In the genomic region with DNA sequence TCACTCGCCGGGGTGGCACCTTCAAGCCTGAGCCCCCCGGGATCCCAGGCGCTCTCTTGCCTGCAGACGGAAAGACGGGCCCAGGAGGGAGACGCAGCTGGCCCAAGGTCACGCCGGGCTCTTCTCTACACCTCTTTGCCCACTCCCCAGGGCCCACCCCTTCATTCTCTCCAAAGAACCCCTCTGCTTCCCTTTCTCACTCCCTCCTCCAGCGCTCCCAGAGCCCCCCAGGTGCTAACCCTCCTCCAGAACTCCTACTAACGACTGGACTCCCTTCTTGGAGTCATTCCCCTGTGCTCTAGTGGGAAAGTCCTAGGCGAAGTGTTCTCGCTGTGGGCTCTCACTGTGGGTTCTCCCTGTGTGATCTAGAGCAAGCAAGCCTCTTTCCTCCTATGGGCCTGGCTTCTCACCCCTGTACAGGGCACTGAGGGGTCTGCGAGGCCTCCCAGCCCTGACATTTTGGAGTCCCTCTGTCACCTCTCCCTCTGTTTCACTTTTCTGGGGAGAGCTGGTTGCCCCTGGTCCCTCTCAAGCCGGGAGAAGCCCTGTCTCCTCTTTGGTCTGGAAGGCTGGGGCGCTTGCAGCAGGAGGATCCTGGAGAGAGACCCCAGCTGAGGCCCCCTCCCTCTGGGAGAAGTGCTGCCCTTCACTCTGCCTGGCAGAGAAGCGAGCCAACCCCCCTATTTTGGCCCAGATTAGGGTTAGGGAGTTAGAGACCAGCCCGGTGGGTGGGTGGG, we compare ENCODE assay signal across 8 cellular contexts. TPM values are rescaled to one million over a fixed set of nuclear protein-coding genes. Genes with fewer than 3 reads are reported as not detected.
A peak's percentile ranks its signal among the peaks of the same experiment; 100 is the strongest.
DNase-seq lines count a peak whose midpoint lies in the region; ATAC-seq lines count a peak whose summit lies in the region.

No MANE protein-coding gene starts in this region.

- H3K9me3 ChIP-seq in iPS-18a (ENCODE audit: control insufficient read depth, low read depth, low read length) (no peaks in the 10 kb centered on the region), subcutaneous abdominal adipose tissue (ENCODE audit: control insufficient read depth in 5 of 5, low read length in 5 of 5) (no peaks in the 10 kb centered on the region)

- H3K27me3 Mint-ChIP-seq in activated naive CD4-positive, alpha-beta T cell treated with anti-CD3 and anti-CD28 coated beads, Interleukin-2, amount 50 U/mL, for 24 hours: peaks cover 3% of the 10 kb centered on the region
- peaks cover 51% of the 10 kb centered on the region for H3K27me3 Mint-ChIP-seq in activated T-helper 1 cell treated with anti-CD3 and anti-CD28 coated beads, Interleukin-12 subunit alpha, Interleukin-12 subunit beta, Interleukin-2, Interleukin-4 antibody, amounts not matched to agents 30 ng/mL and 10 ng/mL and 1 ng/mL, durations not matched to agents 14 hours and 24 hours and 36 hours (ENCODE audit: insufficient read depth)

- H3K36me3 Mint-ChIP-seq in activated naive CD4-positive, alpha-beta T cell treated with anti-CD3 and anti-CD28 coated beads, Interleukin-2, amount 50 U/mL, for 24 hours: no peaks in the 10 kb centered on the region
- H3K36me3 Mint-ChIP-seq in activated T-helper 1 cell treated with anti-CD3 and anti-CD28 coated beads, Interleukin-12 subunit alpha, Interleukin-12 subunit beta, Interleukin-2, Interleukin-4 antibody, amounts not matched to agents 30 ng/mL and 10 ng/mL and 1 ng/mL, durations not matched to agents 14 hours and 24 hours and 36 hours (ENCODE audit: low read depth): peaks cover 2% of the 10 kb centered on the region

- H3K4me3 Mint-ChIP-seq in activated naive CD4-positive, alpha-beta T cell treated with anti-CD3 and anti-CD28 coated beads, Interleukin-2, amount 50 U/mL, for 24 hours: peak overlapping the region; percentile 96
- peak overlapping the region; percentile 92 for H3K4me3 Mint-ChIP-seq in activated T-helper 1 cell treated with anti-CD3 and anti-CD28 coated beads, Interleukin-12 subunit alpha, Interleukin-12 subunit beta, Interleukin-2, Interleukin-4 antibody, amounts not matched to agents 30 ng/mL and 10 ng/mL and 1 ng/mL, durations not matched to agents 14 hours and 24 hours and 36 hours

- H3K4me1 Mint-ChIP-seq in activated naive CD4-positive, alpha-beta T cell treated with anti-CD3 and anti-CD28 coated beads, Interleukin-2, amount 50 U/mL, for 24 hours: peaks cover 26% of the 10 kb centered on the region
- H3K4me1 Mint-ChIP-seq in activated T-helper 1 cell treated with anti-CD3 and anti-CD28 coated beads, Interleukin-12 subunit alpha, Interleukin-12 subunit beta, Interleukin-2, Interleukin-4 antibody, amounts not matched to agents 30 ng/mL and 10 ng/mL and 1 ng/mL, durations not matched to agents 14 hours and 24 hours and 36 hours (ENCODE audit: low read depth): peaks cover 13% of the 10 kb centered on the region

- no peak for ATAC-seq in HG03025 (IDR thresholded peaks at IDR 0.05; ENCODE audit: low FRiP score, unreplicated experiment)

- H3K27ac Mint-ChIP-seq in activated naive CD4-positive, alpha-beta T cell treated with anti-CD3 and anti-CD28 coated beads, Interleukin-2, amount 50 U/mL, for 24 hours: peak overlapping the region; percentile 92
- H3K27ac Mint-ChIP-seq in activated T-helper 1 cell treated with anti-CD3 and anti-CD28 coated beads, Interleukin-12 subunit alpha, Interleukin-12 subunit beta, Interleukin-2, Interleukin-4 antibody, amounts not matched to agents 30 ng/mL and 10 ng/mL and 1 ng/mL, durations not matched to agents 14 hours and 24 hours and 36 hours: peak overlapping the region; percentile 76

- H3K4me1 ChIP-seq in iPS-18a (ENCODE audit: control insufficient read depth, low read depth, low read length): peaks cover 18% of the 10 kb centered on the region
- H3K4me1 ChIP-seq in subcutaneous abdominal adipose tissue (ENCODE audit: control insufficient read depth in 5 of 5, insufficient read depth in 5 of 5, low read length in 5 of 5): peaks cover 16 to 78% (median 74%) of the 10 kb centered on the region in 5 donors

- peaks cover 95% of the 10 kb centered on the region for H3K27me3 ChIP-seq in iPS-18a (ENCODE audit: control insufficient read depth, insufficient read depth, low read length)
- H3K27me3 ChIP-seq in subcutaneous abdominal adipose tissue (ENCODE audit: control insufficient read depth in 5 of 5, insufficient read depth in 4 of 5, low read length in 5 of 5): peaks cover 0 to 3% (median 0%) of the 10 kb centered on the region in 5 donors

- peak overlapping the region; percentile 52 for H3K4me3 ChIP-seq in iPS-18a (ENCODE audit: low read length)
- H3K4me3 ChIP-seq in subcutaneous abdominal adipose tissue (ENCODE audit: low read depth in 1 of 5, low read length in 5 of 5): peak overlapping the region; percentile 67 to 85 (median 80)

- no peak for DNase-seq in activated naive CD4-positive, alpha-beta T cell (lab: John Stamatoyannopoulos, UW)
- no peak for DNase-seq in activated T-helper 1 cell treated with anti-CD3 and anti-CD28 coated beads, Interleukin-12 subunit alpha, Interleukin-12 subunit beta, Interleukin-2, Interleukin-4 antibody, amounts not matched to agents 30 ng/mL and 10 ng/mL and 1 ng/mL, durations not matched to agents 14 hours and 24 hours and 36 hours (ENCODE audit: low spot score)
- no peak for DNase-seq in NCI-H187 treated with DMSO at 0.1 percent for 48 hours (lab: John Stamatoyannopoulos, UW)
- no peak for DNase-seq in NCI-H1105 treated with DMSO at 0.1 percent for 48 hours (lab: John Stamatoyannopoulos, UW)

- H3K9me3 Mint-ChIP-seq in activated naive CD4-positive, alpha-beta T cell treated with anti-CD3 and anti-CD28 coated beads, Interleukin-2, amount 50 U/mL, for 24 hours: no peaks in the 10 kb centered on the region
- no peaks in the 10 kb centered on the region for H3K9me3 Mint-ChIP-seq in activated T-helper 1 cell treated with anti-CD3 and anti-CD28 coated beads, Interleukin-12 subunit alpha, Interleukin-12 subunit beta, Interleukin-2, Interleukin-4 antibody, amounts not matched to agents 30 ng/mL and 10 ng/mL and 1 ng/mL, durations not matched to agents 14 hours and 24 hours and 36 hours

- intact Hi-C loops in activated T-helper 1 cell treated with anti-CD3 and anti-CD28 coated beads, Interleukin-12 subunit alpha, Interleukin-12 subunit beta, Interleukin-2, Interleukin-4 antibody, amounts not matched to agents 30 ng/mL and 10 ng/mL and 1 ng/mL, durations not matched to agents 14 hours and 24 hours and 36 hours (cut with micrococcal nuclease): loop anchor here (2.0 kb wide), 1 partner anchor 39 kb away; no protein-coding TSS in a partner anchor

- H3K27ac ChIP-seq in iPS-18a (ENCODE audit: low read length): no peak overlapping the region
- peak overlapping the region; percentile 78 for H3K27ac ChIP-seq in subcutaneous abdominal adipose tissue (ENCODE audit: low read depth, low read length)

- H3K9ac ChIP-seq in iPS-18a (ENCODE audit: low read length) (no peak overlapping the region), subcutaneous abdominal adipose tissue (ENCODE audit: low read length in 5 of 5) (peak overlapping the region; percentile 30 to 82 (median 76))

- H3K36me3 ChIP-seq in iPS-18a (ENCODE audit: control insufficient read depth, low read depth, low read length) (no peaks in the 10 kb centered on the region), subcutaneous abdominal adipose tissue (ENCODE audit: control insufficient read depth in 5 of 5, insufficient read depth in 5 of 5, low read length in 5 of 5) (peaks cover 0 to 9% (median 3%) of the 10 kb centered on the region in 5 donors)

RNA-seq across cellular contexts. Expression of a gene that starts 0.9 kb away (rescaled TPM):
- total RNA-seq in activated T-helper 1 cell treated with anti-CD3 and anti-CD28 coated beads, Interleukin-12 subunit alpha, Interleukin-12 subunit beta, Interleukin-2, Interleukin-4 antibody, amounts not matched to agents 30 ng/mL and 10 ng/mL and 1 ng/mL, durations not matched to agents 14 hours and 24 hours and 36 hours: 6.7 and 7.3 TPM in 2 replicates

RNA-seq across cellular contexts. Expression of a gene that starts 28.2 kb away (rescaled TPM):
- total RNA-seq in activated T-helper 1 cell treated with anti-CD3 and anti-CD28 coated beads, Interleukin-12 subunit alpha, Interleukin-12 subunit beta, Interleukin-2, Interleukin-4 antibody, amounts not matched to agents 30 ng/mL and 10 ng/mL and 1 ng/mL, durations not matched to agents 14 hours and 24 hours and 36 hours: 0.36 TPM in 1 of 2 replicates, not detected in the other
